8 cellular contexts compared by ENCODE assay signal in genomic region chr1:18217398-18218043, GRCh38.
A peak's percentile ranks its signal among the peaks of the same experiment; 100 is the strongest.
DNase-seq lines count a peak whose midpoint lies in the region; ATAC-seq, FAIRE-seq and TF ChIP-seq lines count a peak whose summit lies in the region.

No MANE protein-coding gene starts in this region.

- TF ChIP-seq POLR2A in GM12891 (IDR thresholded peaks at IDR 0.05; ENCODE audit: low read depth, low read length): no peak

- H4K20me1 ChIP-seq in PC-3 (ENCODE audit: low read length): no peaks in the 10 kb centered on the region

- intact Hi-C loops in PC-3 (cut with micrococcal nuclease): no loop called here

- no peak overlapping the region for H2AFZ ChIP-seq in PC-3 (ENCODE audit: low read length)

- BruUV-seq in PC-3 (replicated peaks; lab: Mats Ljungman, UMichigan): no TSS peak

- H3F3A ChIP-seq in PC-3 (ENCODE audit: low read length, unreplicated experiment): no peaks in the 10 kb centered on the region

- H3K4me2 ChIP-seq in PC-3 (ENCODE audit: low read length): no peak overlapping the region

- CTCF ChIA-PET in PC-3 (lab: Charles Lee): no interaction called here

- H3K4me3 ChIP-seq in BE2C (ENCODE audit: low read depth, low read length) (no peak overlapping the region), PC-3 (ENCODE audit: low read length) (no peak overlapping the region)

- no peak overlapping the region for H3K27ac ChIP-seq in PC-3 (ENCODE audit: low read length)

- H3K9me3 ChIP-seq in BE2C: no peaks in the 10 kb centered on the region
- H3K9me3 ChIP-seq in PC-3 (ENCODE audit: low read length): no peaks in the 10 kb centered on the region

- no peaks in the 10 kb centered on the region for H3K36me3 ChIP-seq in BE2C
- H3K36me3 ChIP-seq in PC-3 (ENCODE audit: low read depth, low read length): no peaks in the 10 kb centered on the region

- no peaks in the 10 kb centered on the region for H3K79me2 ChIP-seq in PC-3 (ENCODE audit: low read length)

- H3K9me2 ChIP-seq in PC-3 (replicated peaks; ENCODE audit: low read length): no peaks in the 10 kb centered on the region

- FAIRE-seq in GM12891 (lab: Jason Lieb, UNC): no peak

- ATAC-seq in PC-3 (no peak), GM18498 (IDR thresholded peaks at IDR 0.05; ENCODE audit: unreplicated experiment) (no peak), HG02852 (IDR thresholded peaks at IDR 0.05; ENCODE audit: unreplicated experiment) (no peak), HG03342 (IDR thresholded peaks at IDR 0.05; ENCODE audit: unreplicated experiment) (no peak)

- POLR2A ChIA-PET in PC-3 (lab: Charles Lee; ENCODE audit: unreplicated experiment): no interaction called here

- TF ChIP-seq CTCF in BE2C (IDR thresholded peaks at IDR 0.05; ENCODE audit: low read depth, low read length) (peak; percentile 58), PC-3 (conservative IDR thresholded peaks at IDR 0.05; ENCODE audit: low read depth, low read length) (peak; percentile 48)

- H3K27me3 ChIP-seq in BE2C (no peaks in the 10 kb centered on the region), PC-3 (ENCODE audit: low read length) (peaks cover 16% of the 10 kb centered on the region)

- H3K4me1 ChIP-seq in BE2C (no peaks in the 10 kb centered on the region), PC-3 (ENCODE audit: insufficient read depth, low read length) (no peaks in the 10 kb centered on the region)

- DNase-seq in BE2C: peak; percentile 39
- DNase-seq in GM12891 (ENCODE audit: insufficient read length, low spot score): peak; percentile 35
- peak; percentile 39 for DNase-seq in PC-3
- peak; percentile 14 for DNase-seq in hepatic stellate cell (ENCODE audit: low spot score)
- DNase-seq in activated T-cell treated with anti-CD3 and anti-CD28 coated beads, Interleukin-2, amount 50 U/mL, for 1 hour: no peak

- no peak overlapping the region for H3K9ac ChIP-seq in PC-3 (ENCODE audit: low read length)

TF ChIP-seq in GM12891, 5 proteins besides CTCF, POLR2A, EP300 and RAD21:
- TF ChIP-seq POLR2AphosphoS5 (IDR thresholded peaks at IDR 0.05; ENCODE audit: low read depth, low read length) (no peak), SPI1 (IDR thresholded peaks at IDR 0.05; ENCODE audit: low read depth, low read length) (no peak), PAX5 (IDR thresholded peaks at IDR 0.05; ENCODE audit: insufficient read depth, low read length, severe bottlenecking) (no peak), TAF1 (IDR thresholded peaks at IDR 0.05; ENCODE audit: low read depth, low read length) (no peak), POU2F2 (IDR thresholded peaks at IDR 0.05; ENCODE audit: low read depth, low read length) (no peak)
